In the genomic region with DNA sequence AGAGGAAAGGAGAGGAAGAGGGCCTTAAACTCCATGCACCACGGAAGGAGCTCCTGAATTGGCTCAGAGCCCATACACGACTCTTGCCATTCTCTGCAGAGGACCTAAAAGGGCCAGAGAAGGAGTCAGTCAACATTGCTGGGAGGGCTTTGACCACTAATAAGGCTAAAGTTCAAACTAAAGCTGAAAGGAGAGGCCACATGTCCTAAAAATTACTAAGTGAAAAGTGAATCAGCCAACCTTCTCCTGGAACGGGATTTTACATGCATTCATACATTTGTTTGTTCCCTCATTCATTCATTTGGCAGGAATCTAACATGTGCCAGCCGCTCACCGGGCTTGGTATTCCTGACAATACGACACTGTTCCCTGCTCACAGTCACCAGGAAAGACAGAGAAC, we compare ENCODE assay signal across 1 cellular context.
TF ChIP-seq lines count a peak whose summit lies in the region.

No MANE protein-coding gene starts in this region.

TF ChIP-seq in H1, 55 proteins besides CTCF, POLR2A, EP300 and RAD21:
- TF ChIP-seq NANOG (IDR thresholded peaks at IDR 0.05; ENCODE audit: insufficient read depth, low read depth, low read length, poor library complexity, severe bottlenecking) (no peak), SP1 (IDR thresholded peaks at IDR 0.05; ENCODE audit: low read depth, low read length) (no peak), JUND (IDR thresholded peaks at IDR 0.05; ENCODE audit: low read length) (no peak), CTBP2 (IDR thresholded peaks at IDR 0.05; ENCODE audit: borderline replicate concordance, insufficient read depth, insufficient read length, low read length) (no peak), CBX8 (IDR thresholded peaks at IDR 0.05; ENCODE audit: borderline replicate concordance, low read depth, low read length) (no peak), EZH2 (IDR thresholded peaks at IDR 0.05; ENCODE audit: low read depth, low read length, severe bottlenecking) (no peak)
- TF ChIP-seq, protein P1, sequence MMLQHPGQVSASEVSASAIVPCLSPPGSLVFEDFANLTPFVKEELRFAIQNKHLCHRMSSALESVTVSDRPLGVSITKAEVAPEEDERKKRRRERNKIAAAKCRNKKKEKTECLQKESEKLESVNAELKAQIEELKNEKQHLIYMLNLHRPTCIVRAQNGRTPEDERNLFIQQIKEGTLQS (IDR thresholded peaks at IDR 0.05; ENCODE audit: insufficient read depth, low read depth, low read length), result no peak
